ENCODE assay signal across 6 cellular contexts in the genomic region with DNA sequence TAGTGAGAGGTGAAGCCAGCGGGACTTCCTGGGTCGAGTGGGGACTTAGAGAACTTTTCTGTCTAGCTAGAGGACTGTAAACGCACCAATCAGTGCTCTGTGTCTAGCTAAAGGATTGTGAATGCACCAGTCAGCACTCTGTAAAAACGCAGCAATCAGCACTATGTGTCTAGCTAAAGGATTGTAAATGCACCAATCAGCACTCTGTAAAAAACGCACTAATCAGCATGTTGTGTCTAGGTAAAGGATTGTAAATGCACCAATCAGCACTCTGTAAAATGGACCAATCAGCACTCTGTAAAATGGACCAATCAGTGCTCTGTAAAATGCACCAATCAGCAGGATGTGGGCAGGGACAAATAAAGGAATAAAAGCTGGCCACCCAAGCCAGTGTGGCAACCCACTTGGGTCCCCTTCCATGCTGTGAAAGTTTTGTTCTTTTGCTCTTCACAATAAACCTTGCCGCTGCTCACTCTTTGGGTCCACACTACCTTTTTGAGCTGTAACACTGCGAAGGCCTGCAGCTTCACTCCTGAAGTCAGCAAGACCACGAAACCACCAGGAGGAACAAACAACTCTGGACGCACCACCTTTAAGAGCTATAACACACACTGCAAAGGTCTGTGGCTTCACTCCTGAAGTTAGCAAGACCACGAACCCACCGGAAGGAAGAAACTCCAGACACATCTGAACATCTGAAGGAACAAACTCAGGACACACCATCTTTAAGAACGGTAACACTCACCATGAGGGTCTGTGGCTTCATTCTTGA.
A peak's percentile ranks its signal among the peaks of the same experiment; 100 is the strongest.
DNase-seq lines count a peak whose midpoint lies in the region; ATAC-seq, FAIRE-seq and TF ChIP-seq lines count a peak whose summit lies in the region.
"Not testable (repeated sequence)": the region's sequence is repeated elsewhere in the genome, so short reads cannot be mapped to it uniquely, and the experiment has no call there.

No MANE protein-coding gene starts in this region.

- H3K9ac ChIP-seq in IMR-90 (ENCODE audit: low read depth, low read length); Karpas-422 (ENCODE audit: low read length); HepG2 (ENCODE audit: insufficient read depth, low read depth, low read length): not testable (repeated sequence)

- in situ Hi-C loops in IMR-90 (cut with MboI; ENCODE audit: low sequenced_read_pairs); HepG2 (cut with HindIII; ENCODE audit: extremely low pct_ligation_motif_present, low pct_unique_long_range_greater_than_20kb): not testable (repeated sequence)

- not testable (repeated sequence) for H3K9me3 ChIP-seq in A549; IMR-90 (ENCODE audit: control insufficient read depth, insufficient read depth, low read length); Karpas-422 (ENCODE audit: low read length); PC-9 (ENCODE audit: insufficient read depth, low read depth)
- H3K9me3 ChIP-seq in HepG2 (ENCODE audit: low read length), result peaks cover 15% of the 10 kb centered on the region; the same call in 1 of the 2 replicates

- not testable (repeated sequence) for BruUV-seq in IMR-90 (replicated peaks; lab: Mats Ljungman, UMichigan); PC-9 (replicated peaks; lab: Mats Ljungman, UMichigan); HepG2 (replicated peaks; lab: Mats Ljungman, UMichigan)

- H3K9me1 ChIP-seq in IMR-90 (ENCODE audit: insufficient read depth, low read length), result not testable (repeated sequence)

- H3F3A ChIP-seq in PC-9 (ENCODE audit: insufficient read depth, low read depth), result not testable (repeated sequence)

- not testable (repeated sequence) for TF ChIP-seq POLR2A in A549 (IDR thresholded peaks at IDR 0.05; ENCODE audit: low read length); IMR-90 (IDR thresholded peaks at IDR 0.05; ENCODE audit: low read depth, low read length); HepG2 (IDR thresholded peaks at IDR 0.05; ENCODE audit: insufficient read depth in 1 of 2, low read depth in 2 of 2, low read length in 2 of 2)

- ATAC-seq in A549; IMR-90 (ENCODE audit: low read depth); HepG2: not testable (repeated sequence)

- not testable (repeated sequence) for H2AK5ac ChIP-seq in IMR-90 (ENCODE audit: low read depth, low read length)

- H2BK120ac ChIP-seq in IMR-90 (ENCODE audit: low read depth, low read length), result not testable (repeated sequence)

- WGBS in A549 (ENCODE audit: missing lambda C conversion rate), result 71% methylated on average over 12 of the region's 12 CpGs
- WGBS in IMR-90 (ENCODE audit: extremely low coverage in 2 of 2, insufficient read length in 1 of 2), 2 experiments, result 81% methylated on average over 3 of the region's 12 CpGs; no CpG with 5 or more reads in 1 of the 2 experiments
- 23% methylated on average over 12 of the region's 12 CpGs for WGBS in HepG2 (ENCODE audit: low lambda C conversion rate)

- H2BK5ac ChIP-seq in IMR-90 (ENCODE audit: low read depth, low read length, poor library complexity, severe bottlenecking), result not testable (repeated sequence)

- H3K4me2 ChIP-seq in A549; IMR-90 (ENCODE audit: low read depth, low read length); Karpas-422 (ENCODE audit: low read depth, low read length, poor library complexity, severe bottlenecking); PC-9; HepG2 (ENCODE audit: low read depth, low read length): not testable (repeated sequence)

- H3K9me2 ChIP-seq in Karpas-422 (replicated peaks; ENCODE audit: insufficient read depth, low read length); PC-9 (ENCODE audit: insufficient read depth): not testable (repeated sequence)

- not testable (repeated sequence) for H3K36me3 ChIP-seq in IMR-90 (ENCODE audit: control insufficient read depth, insufficient read depth, low read length); Karpas-422 (ENCODE audit: insufficient read depth, low read length); PC-9 (ENCODE audit: low read depth); HepG2 (replicated peaks in 1 of 2; ENCODE audit: control insufficient read depth in 1 of 2, insufficient read depth in 2 of 2, low read length in 2 of 2)

- H2AFZ ChIP-seq in IMR-90 (replicated peaks; ENCODE audit: low read length, poor library complexity); Karpas-422 (ENCODE audit: low read length); HepG2 (ENCODE audit: low read length): not testable (repeated sequence)
- H2AFZ ChIP-seq in PC-9, result 0 out of 2 replicates have a peak overlapping the region, but pooled peaks have one; percentile 42

- not testable (repeated sequence) for H3K56ac ChIP-seq in IMR-90 (ENCODE audit: extremely low read depth, insufficient read depth, low read length)

- not testable (repeated sequence) for H3K4ac ChIP-seq in IMR-90 (ENCODE audit: low read depth, low read length)

- not testable (repeated sequence) for H4K8ac ChIP-seq in IMR-90 (ENCODE audit: low read depth in 2 of 2, low read length in 2 of 2)

- TF ChIP-seq CTCF in A549 (IDR thresholded peaks at IDR 0.05); IMR-90 (conservative IDR thresholded peaks at IDR 0.05; ENCODE audit: low read depth, low read length); PC-9 (conservative IDR thresholded peaks at IDR 0.05); HepG2 (CRISPR knock-in tag; IDR thresholded peaks at IDR 0.05): not testable (repeated sequence)

- not testable (repeated sequence) for H4K20me1 ChIP-seq in IMR-90 (ENCODE audit: insufficient read depth, low read length); Karpas-422 (ENCODE audit: insufficient read depth, low read depth, low read length); PC-9 (ENCODE audit: insufficient read depth); HepG2 (ENCODE audit: insufficient read depth, low read length)

- not testable (repeated sequence) for H3K27me3 ChIP-seq in IMR-90 (ENCODE audit: control insufficient read depth, insufficient read depth, low read length); Karpas-422 (ENCODE audit: low read length); PC-9 (ENCODE audit: insufficient read depth, low read depth); HepG2 (ENCODE audit: control insufficient read depth in 1 of 2, insufficient read depth in 2 of 2, low read length in 2 of 2)

- DNase-seq in A549 (ENCODE audit: low read depth in 1 of 2, low spot score in 1 of 2); IMR-90; PC-9; HepG2 (ENCODE audit: low spot score): not testable (repeated sequence)
- DNase-seq in Karpas-422, result peak; percentile 37
- peak; percentile 0 for DNase-seq in UCSD-AML1 (lab: John Stamatoyannopoulos, UW; ENCODE audit: unreplicated experiment)

- POLR2A ChIA-PET in A549 (lab: Yijun Ruan, JAX); IMR-90 (lab: Charles Lee; ENCODE audit: unreplicated experiment); PC-9 (lab: Charles Lee; ENCODE audit: unreplicated experiment); HepG2 (lab: Yijun Ruan, JAX): not testable (repeated sequence)

- not testable (repeated sequence) for FAIRE-seq in A549 (lab: Jason Lieb, UNC); HepG2 (lab: Jason Lieb, UNC)

- not testable (repeated sequence) for H3K14ac ChIP-seq in IMR-90 (replicated peaks; ENCODE audit: low read depth, low read length)

- not testable (repeated sequence) for H3K4me3 ChIP-seq in A549; IMR-90 (ENCODE audit: insufficient read depth, low read depth, low read length); Karpas-422 (ENCODE audit: low read length); PC-9; HepG2 (replicated peaks in 1 of 3; ENCODE audit: insufficient read depth in 1 of 3, low read depth in 2 of 3, low read length in 3 of 3)

- dilution Hi-C loops in IMR-90 (cut with HindIII; ENCODE audit: low sequenced_read_pairs, unreplicated experiment), result not testable (repeated sequence)

- not testable (repeated sequence) for TF ChIP-seq RAD21 in A549 (conservative IDR thresholded peaks at IDR 0.05 in 1 of 2, IDR thresholded peaks at IDR 0.05 in 1 of 2); IMR-90 (IDR thresholded peaks at IDR 0.05; ENCODE audit: low read length); HepG2 (CRISPR knock-in tag; IDR thresholded peaks at IDR 0.05)

- H4K5ac ChIP-seq in IMR-90 (ENCODE audit: low read depth, low read length), result not testable (repeated sequence)

- H3K79me2 ChIP-seq in Karpas-422 (ENCODE audit: low read length); PC-9 (ENCODE audit: low read depth); HepG2 (ENCODE audit: insufficient read depth, low read length): not testable (repeated sequence)

- H3K27ac ChIP-seq in A549; IMR-90 (ENCODE audit: insufficient read depth, low read length); Karpas-422 (ENCODE audit: low read length); PC-9; HepG2 (ENCODE audit: extremely low read length, insufficient read depth, low read length): not testable (repeated sequence)

- H3K4me1 ChIP-seq in A549; IMR-90 (ENCODE audit: control insufficient read depth, insufficient read depth, low read length); Karpas-422 (ENCODE audit: low read length); PC-9 (replicated peaks; ENCODE audit: insufficient read depth); HepG2 (ENCODE audit: insufficient read depth, low read length): not testable (repeated sequence)

- not testable (repeated sequence) for TF ChIP-seq EP300 in A549 (IDR thresholded peaks at IDR 0.05); HepG2 (IDR thresholded peaks at IDR 0.05; ENCODE audit: low read depth in 2 of 2, low read length in 2 of 2); HepG2 (CRISPR knock-in tag; IDR thresholded peaks at IDR 0.05; ENCODE audit: borderline replicate concordance)

- not testable (repeated sequence) for H3K18ac ChIP-seq in IMR-90 (ENCODE audit: low read depth, low read length)

- not testable (repeated sequence) for H3K79me1 ChIP-seq in IMR-90 (ENCODE audit: low read depth in 1 of 2, low read length in 2 of 2)

- not testable (repeated sequence) for H2AK9ac ChIP-seq in IMR-90 (replicated peaks; ENCODE audit: low read depth, low read length, poor library complexity)

- H4K91ac ChIP-seq in IMR-90 (ENCODE audit: insufficient read depth, low read depth, low read length), result not testable (repeated sequence)

- CTCF ChIA-PET in A549 (lab: Yijun Ruan, JAX), result interaction anchor here (1.2 kb wide), 1 partner anchor 9 kb away, joined by 3 read pairs; no protein-coding TSS in a partner anchor
- CTCF ChIA-PET in IMR-90 (lab: Yijun Ruan, JAX); PC-9 (lab: Charles Lee); HepG2 (lab: Yijun Ruan, JAX; ENCODE audit: low intra/inter-chr PET ratio, low total read pairs): not testable (repeated sequence)

- H2BK20ac ChIP-seq in IMR-90 (ENCODE audit: low read depth, low read length), result not testable (repeated sequence)

- intact Hi-C loops in IMR-90 (cut with micrococcal nuclease); PC-9 (cut with micrococcal nuclease; ENCODE audit: unreplicated experiment); HepG2 (cut with micrococcal nuclease; ENCODE audit: unreplicated experiment): not testable (repeated sequence)

- H3K23ac ChIP-seq in IMR-90 (ENCODE audit: low read depth, low read length), result not testable (repeated sequence)

- not testable (repeated sequence) for H2BK15ac ChIP-seq in IMR-90 (ENCODE audit: low read depth, low read length)
